ENCODE assay signal across 1 cellular context in genomic region chr18:57422313-57422872, GRCh38.
TF ChIP-seq lines count a peak whose summit lies in the region.

No MANE protein-coding gene starts in this region.

TF ChIP-seq in HepG2, 621 proteins besides CTCF, POLR2A, EP300 and RAD21 (continued from another document and continues in another):
- TF ChIP-seq HMGXB3 (CRISPR knock-in tag; IDR thresholded peaks at IDR 0.05; ENCODE audit: borderline replicate concordance) (no peak), IKZF4 (CRISPR knock-in tag; IDR thresholded peaks at IDR 0.05; ENCODE audit: borderline replicate concordance, low read depth, not compliant biosample characterization) (no peak), HOXA5 (CRISPR knock-in tag; IDR thresholded peaks at IDR 0.05) (peak; percentile 83), MTA1 (CRISPR knock-in tag; IDR thresholded peaks at IDR 0.05; ENCODE audit: borderline replicate concordance) (no peak), TERF1 (CRISPR knock-in tag; IDR thresholded peaks at IDR 0.05) (no peak), CCDC6 (CRISPR knock-in tag; IDR thresholded peaks at IDR 0.05) (no peak), ZNF296 (CRISPR knock-in tag; conservative IDR thresholded peaks at IDR 0.05) (no peak), ZNF629 (CRISPR knock-in tag; conservative IDR thresholded peaks at IDR 0.05) (no peak), IRF9 (CRISPR knock-in tag; IDR thresholded peaks at IDR 0.05; ENCODE audit: borderline replicate concordance) (no peak), ZBTB43 (CRISPR knock-in tag; conservative IDR thresholded peaks at IDR 0.05) (no peak), ZNF761 (CRISPR knock-in tag; conservative IDR thresholded peaks at IDR 0.05) (no peak), ZSCAN29 (CRISPR knock-in tag; conservative IDR thresholded peaks at IDR 0.05) (0 out of 2 replicates have a peak, but pooled peaks have one; percentile 32), IKZF5 (CRISPR knock-in tag; IDR thresholded peaks at IDR 0.05) (no peak), NR2C2 (CRISPR knock-in tag; IDR thresholded peaks at IDR 0.05; ENCODE audit: borderline replicate concordance) (peak; percentile 46; the same call in 1 of the 2 replicates), ATF6 (CRISPR knock-in tag; conservative IDR thresholded peaks at IDR 0.05) (no peak), HNF4A (CRISPR knock-in tag; IDR thresholded peaks at IDR 0.05) (peak; percentile 88), ZMYM2 (CRISPR knock-in tag; IDR thresholded peaks at IDR 0.05) (no peak), SALL1 (CRISPR knock-in tag; IDR thresholded peaks at IDR 0.05) (peak; percentile 70; the same call in 1 of the 2 replicates), SKIL (CRISPR knock-in tag; IDR thresholded peaks at IDR 0.05; ENCODE audit: borderline replicate concordance) (no peak), ZKSCAN1 (IDR thresholded peaks at IDR 0.05; ENCODE audit: low read length) (no peak), REST (IDR thresholded peaks at IDR 0.05; ENCODE audit: borderline replicate concordance in 1 of 2, low read depth in 1 of 2, low read length in 2 of 2) (no peak), ZBTB20 (CRISPR knock-in tag; IDR thresholded peaks at IDR 0.05; ENCODE audit: borderline replicate concordance, low read depth) (peak; percentile 76; the same call in 1 of the 2 replicates), HNRNPUL1 (IDR thresholded peaks at IDR 0.05; ENCODE audit: low read depth, low read length) (no peak), ZUFSP (CRISPR knock-in tag; IDR thresholded peaks at IDR 0.05; ENCODE audit: borderline replicate concordance) (no peak), ZBTB2 (CRISPR knock-in tag; IDR thresholded peaks at IDR 0.05; ENCODE audit: low read depth) (no peak), ZFP36 (IDR thresholded peaks at IDR 0.05; ENCODE audit: borderline replicate concordance, low read depth, low read length, partially characterized antibody) (no peak), MEF2D (CRISPR knock-in tag; IDR thresholded peaks at IDR 0.05) (no peak), FOXA3 (CRISPR knock-in tag; IDR thresholded peaks at IDR 0.05) (peak; percentile 90), SIX4 (CRISPR knock-in tag; IDR thresholded peaks at IDR 0.05) (0 out of 2 replicates have a peak, but pooled peaks have one; percentile 18), SRY (CRISPR knock-in tag; IDR thresholded peaks at IDR 0.05) (no peak), BATF2 (CRISPR knock-in tag; IDR thresholded peaks at IDR 0.05) (no peak), FOXM1 (CRISPR knock-in tag; IDR thresholded peaks at IDR 0.05) (no peak), XBP1 (CRISPR knock-in tag; IDR thresholded peaks at IDR 0.05) (no peak), KLF6 (CRISPR knock-in tag; IDR thresholded peaks at IDR 0.05) (no peak), ZNF577 (CRISPR knock-in tag; IDR thresholded peaks at IDR 0.05; ENCODE audit: borderline replicate concordance, low read depth) (no peak), ZFP62 (CRISPR knock-in tag; IDR thresholded peaks at IDR 0.05) (no peak), CBX1 (IDR thresholded peaks at IDR 0.05; ENCODE audit: low read depth) (no peak), ZNF337 (CRISPR knock-in tag; IDR thresholded peaks at IDR 0.05; ENCODE audit: borderline replicate concordance, low read depth) (no peak), CBX2 (IDR thresholded peaks at IDR 0.05; ENCODE audit: low read depth, low read length) (no peak), CBX2 (CRISPR knock-in tag; IDR thresholded peaks at IDR 0.05; ENCODE audit: low read depth) (no peak), ZNF510 (CRISPR knock-in tag; IDR thresholded peaks at IDR 0.05; ENCODE audit: low read depth) (no peak)
